In the genomic region with DNA sequence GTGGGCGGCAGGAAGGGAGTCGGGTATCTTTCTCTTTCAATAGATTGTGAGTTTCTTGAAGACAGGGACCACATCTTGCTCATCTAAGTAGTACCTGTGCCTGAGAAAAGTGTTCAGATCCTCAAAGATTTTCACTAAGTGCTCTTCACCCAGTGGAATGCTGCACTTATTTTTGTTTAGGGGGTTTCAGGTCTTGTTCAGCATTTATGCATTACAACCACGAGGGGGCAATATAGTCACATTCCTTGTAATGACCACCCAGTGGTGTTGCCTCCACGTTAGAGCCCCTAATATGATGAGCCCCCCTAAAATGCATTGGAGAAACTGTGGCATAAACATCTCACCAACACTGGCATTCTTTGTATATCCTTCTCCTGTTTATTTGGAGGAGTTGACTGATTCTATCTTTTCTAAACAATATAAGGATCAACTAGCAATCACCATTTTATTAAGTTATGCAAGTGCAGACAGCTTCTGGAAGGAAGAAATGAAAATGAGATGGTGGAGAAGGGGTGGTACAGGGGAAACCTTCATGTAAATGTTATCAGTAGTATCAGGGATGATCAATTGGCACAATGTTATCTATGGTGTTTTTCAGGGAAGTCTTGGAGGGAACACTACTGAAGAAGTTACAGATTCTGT, we compare ENCODE assay signal across 8 cellular contexts. TPM values are rescaled to one million over a fixed set of nuclear protein-coding genes. Genes with fewer than 3 reads are reported as not detected.
A peak's percentile ranks its signal among the peaks of the same experiment; 100 is the strongest.
DNase-seq lines count a peak whose midpoint lies in the region; ATAC-seq, FAIRE-seq and TF ChIP-seq lines count a peak whose summit lies in the region.

No MANE protein-coding gene starts in this region.

- no peaks in the 10 kb centered on the region for H4K20me1 ChIP-seq in K562 (replicated peaks; ENCODE audit: control insufficient read depth, insufficient read depth, low read length)

- no peak overlapping the region for H3K9ac ChIP-seq in K562 (ENCODE audit: insufficient read depth in 1 of 2, low read depth in 2 of 2, low read length in 2 of 2)

- TF ChIP-seq RAD21 in K562 (CRISPR knock-in tag; conservative IDR thresholded peaks at IDR 0.05 in 1 of 2, IDR thresholded peaks at IDR 0.05 in 1 of 2): peak; percentile 72 to 85

- TF ChIP-seq POLR2A in K562 (conservative IDR thresholded peaks at IDR 0.05) (no peak), uterus (IDR thresholded peaks at IDR 0.05) (no peak)

- BruUV-seq in K562 (replicated peaks; lab: Mats Ljungman, UMichigan): no TSS peak

- in situ Hi-C loops in K562 (cut with MboI): no loop called here

- DNase-seq in heart right ventricle: peak in 1 of 2 donors; percentile 30
- DNase-seq in Right ventricle myocardium inferior (ENCODE audit: missing footprints): no peak
- peak; percentile 9 for DNase-seq in NCI-H146 treated with DMSO at 0.1 percent for 48 hours (lab: John Stamatoyannopoulos, UW; ENCODE audit: unreplicated experiment)
- DNase-seq in K562 (ENCODE audit: extremely low read depth in 1 of 4, low spot score in 3 of 4): peak; percentile 34 to 56 (median 42)
- no peak for DNase-seq in left lung
- DNase-seq in uterus: no peak
- no peak for DNase-seq in ecto neural progenitor cell (ENCODE audit: low spot score)
- no peak for DNase-seq in activated gamma-delta T cell treated with Interleukin-2 at 50 U/mL for 16 hours

- intact Hi-C loops in heart right ventricle (cut with DNase I): loop anchor here in 8 of 10 donors (1.0 to 10.0 kb wide), 9 partner anchors 61 to 124 kb away; no protein-coding TSS in a partner anchor
- intact Hi-C loops in Right ventricle myocardium inferior (cut with DNase I): loop anchor here (1.0 to 10.0 kb wide), 2 partner anchors 79 to 122 kb away; no protein-coding TSS in a partner anchor
- intact Hi-C loops in K562 (cut with micrococcal nuclease): loop anchor here (1.0 kb wide), 1 partner anchor 79 kb away; no protein-coding TSS in a partner anchor
- intact Hi-C loops in left lung (cut with DNase I): loop anchor here in 1 of 2 donors (5.0 kb wide), 1 partner anchor 81 kb away; no protein-coding TSS in a partner anchor
- intact Hi-C loops in uterus (cut with DNase I; ENCODE audit: low total_unique reads): no loop called here

- no peak for TF ChIP-seq EP300 in K562 (IDR thresholded peaks at IDR 0.05; ENCODE audit: low read length)

- CTCF ChIA-PET in K562 (lab: Yijun Ruan, JAX; ENCODE audit: low intra/inter-chr PET ratio): interaction anchor here (1.7 kb wide), 1 partner anchor 115 kb away, joined by 11 read pairs; no protein-coding TSS in a partner anchor

- H3K4me3 ChIP-seq in heart right ventricle: no peak overlapping the region
- H3K4me3 ChIP-seq in K562: no peak overlapping the region
- H3K4me3 ChIP-seq in left lung: no peak overlapping the region
- H3K4me3 ChIP-seq in uterus: no peak overlapping the region

- H3K4me1 ChIP-seq in heart right ventricle (peaks cover 0 to 30% (median 14%) of the 10 kb centered on the region in 9 donors), K562 (replicated peaks in 1 of 2; ENCODE audit: control insufficient read depth in 2 of 2, insufficient read depth in 2 of 2, low read length in 2 of 2) (peaks cover 0 to 4% of the 10 kb centered on the region in 2 experiments; a peak in 4 of 5 replicates), left lung (peaks cover 0 to 31% of the 10 kb centered on the region in 2 donors), uterus (no peaks in the 10 kb centered on the region)

- WGBS in heart right ventricle, 2 donors: 42% methylated on average over 4 of the region's 4 CpGs
- WGBS in K562 (ENCODE audit: insufficient coverage, low coverage, missing lambda C conversion rate): 34% methylated on average over 3 of the region's 4 CpGs

- no peak for ATAC-seq in heart right ventricle
- no peak for ATAC-seq in Right ventricle myocardium inferior
- ATAC-seq in K562: peak; percentile 78
- no peak for ATAC-seq in left lung

- no peak overlapping the region for H3K4me2 ChIP-seq in K562 (ENCODE audit: insufficient read depth, low read length)

- no peaks in the 10 kb centered on the region for H3K9me1 ChIP-seq in K562 (ENCODE audit: control insufficient read depth, insufficient read depth, low read length)

- peak; percentile 69 for FAIRE-seq in K562 (lab: Jason Lieb, UNC)

- no peaks in the 10 kb centered on the region for H3K36me3 ChIP-seq in heart right ventricle
- H3K36me3 ChIP-seq in K562 (ENCODE audit: control insufficient read depth, insufficient read depth, low read length): no peaks in the 10 kb centered on the region
- H3K36me3 ChIP-seq in left lung: no peaks in the 10 kb centered on the region
- no peaks in the 10 kb centered on the region for H3K36me3 ChIP-seq in uterus

- peak; percentile 73 to 87 (median 80) for TF ChIP-seq CTCF in heart right ventricle (IDR thresholded peaks at IDR 0.05)
- TF ChIP-seq CTCF in K562 (IDR thresholded peaks at IDR 0.05 in 2 of 3, conservative IDR thresholded peaks at IDR 0.05 in 1 of 3; ENCODE audit: insufficient read depth in 2 of 3, low read depth in 1 of 3, low read length in 3 of 3): peak; percentile 64 to 70 (median 68)
- peak; percentile 75 for TF ChIP-seq CTCF in left lung (IDR thresholded peaks at IDR 0.05)
- TF ChIP-seq CTCF in uterus (IDR thresholded peaks at IDR 0.05): peak; percentile 58 to 71 (median 64)

- peak overlapping the region in 6 of 10 donors; percentile 25 to 58 (median 46) for H3K27ac ChIP-seq in heart right ventricle
- H3K27ac ChIP-seq in K562 (ENCODE audit: extremely low read depth, low read depth, low read length): no peak overlapping the region
- peak overlapping the region; percentile 22 to 89 for H3K27ac ChIP-seq in left lung
- peak overlapping the region; percentile 34 to 60 for H3K27ac ChIP-seq in uterus

- H3K27me3 ChIP-seq in heart right ventricle: peaks cover 0 to 9% (median 0%) of the 10 kb centered on the region in 7 donors
- no peaks in the 10 kb centered on the region for H3K27me3 ChIP-seq in K562 (ENCODE audit: control insufficient read depth in 2 of 2, insufficient read depth in 2 of 2, low read length in 2 of 2)
- H3K27me3 ChIP-seq in left lung: peaks cover 0 to 6% of the 10 kb centered on the region in 2 donors
- no peaks in the 10 kb centered on the region for H3K27me3 ChIP-seq in uterus

- peak overlapping the region; percentile 26; the same call in 1 of the 2 replicates for H2AFZ ChIP-seq in K562 (ENCODE audit: low read depth, low read length)

- POLR2A ChIA-PET in K562 (lab: Yijun Ruan, JAX): no interaction called here

- H3K9me3 ChIP-seq in heart right ventricle (no peaks in the 10 kb centered on the region), K562 (replicated peaks; ENCODE audit: control insufficient read depth, insufficient read depth, low read depth, low read length) (no peaks in the 10 kb centered on the region), left lung (no peaks in the 10 kb centered on the region), uterus (no peaks in the 10 kb centered on the region)

- H3K79me2 ChIP-seq in K562 (ENCODE audit: control insufficient read depth, insufficient read depth, low read length): no peaks in the 10 kb centered on the region

TF ChIP-seq in K562, 482 proteins besides CTCF, POLR2A, EP300 and RAD21 (continues in another document):
- peak in 1 of 2 experiments; percentile 70; a peak in 1 of 4 replicates for TF ChIP-seq TEAD1 (CRISPR knock-in tag; IDR thresholded peaks at IDR 0.05)
- no peak for TF ChIP-seq DIDO1 (tag; IDR thresholded peaks at IDR 0.05; ENCODE audit: low read depth)
- no peak for TF ChIP-seq JUN (IDR thresholded peaks at IDR 0.05; ENCODE audit: borderline replicate concordance, low read depth, low read length)
- TF ChIP-seq JUN (CRISPR knock-in tag; IDR thresholded peaks at IDR 0.05; ENCODE audit: borderline replicate concordance): no peak
- TF ChIP-seq SMC3 (conservative IDR thresholded peaks at IDR 0.05; ENCODE audit: insufficient read depth, low read depth, low read length): peak; percentile 43; the same call in 1 of the 2 replicates
- TF ChIP-seq DMBX1 (CRISPR knock-in tag; IDR thresholded peaks at IDR 0.05; ENCODE audit: borderline replicate concordance): no peak
- no peak for TF ChIP-seq GABPB2 (CRISPR knock-in tag; conservative IDR thresholded peaks at IDR 0.05)

RNA-seq across cellular contexts. Expression of gene PAPSS2, which starts 3.1 kb away (rescaled TPM):
- total RNA-seq in heart right ventricle (10 to 100 TPM in 2 of 10 donors, 1 to 10 TPM in 8; 3.3 to 10.9 (median 7.5) TPM), Right ventricle myocardium inferior (11.1 TPM), K562 (2014; rRNA removed) (not detected in 2 replicates), K562 (2014; rRNA removed; fragmentation: Illumina TruSeq; extraction: Trizol) (not detected in 2 replicates), K562 (2015; rRNA removed; fragmentation: Illumina TruSeq; extraction: Trizol) (not detected in 2 replicates), K562 (2021) (0.22 and 0.29 TPM in 2 replicates), left lung (100 to 1,000 TPM; 114 to 183 TPM), uterus (10 to 100 TPM; 16.2 to 30.2 (median 22.9) TPM)
- polyA plus RNA-seq in heart right ventricle (1 to 10 TPM; 3.7 to 5.5 TPM), K562 (2011; rRNA removed) (not detected in 2 replicates), K562 (2014; fragmentation: Illumina TruSeq; extraction: Trizol) (not detected in 2 replicates), K562 (2014; fragmentation: Nextera tagmentation; extraction: Ambion mirVana) (under 1 TPM in 1 of 2 experiments, not detected in 1; 0.01 TPM), K562 (2014; rRNA removed) (not detected in 2 replicates)
- total RNA-seq in K562 (2011; cell fraction: chromatin; rRNA removed; ENCODE audit: low replicate concordance): not detected in 2 replicates
- total RNA-seq in K562 (2011; cell fraction: nucleolus; rRNA removed): not detected in 2 replicates
- not detected in 2 replicates for total RNA-seq in K562 (2011; cell fraction: nucleoplasm; rRNA removed)
- not detected in 2 replicates for polyA plus RNA-seq in K562 (2011; cell fraction: cytosol; rRNA removed)
- polyA plus RNA-seq in K562 (2011; cell fraction: nucleus; rRNA removed): 0.03 TPM in 1 of 2 replicates, not detected in the other
- polyA plus RNA-seq in K562 (2012): 0.04 TPM in 1 of 2 replicates, not detected in the other
- not detected in 2 replicates for polyA minus RNA-seq in K562 (2011; rRNA and poly(A)+ RNA removed)
- polyA minus RNA-seq in K562 (2011; cell fraction: cytosol; rRNA and poly(A)+ RNA removed): not detected in 2 replicates
- polyA minus RNA-seq in K562 (2011; cell fraction: nucleus; rRNA and poly(A)+ RNA removed): not detected in 2 replicates

Comparison
In these comparisons a context has a peak if more than half of its experiments do, and no peak if none do; other contexts are left out.
1. DNase-seq: peak in NCI-H146 treated with DMSO at 0.1 percent for 48 hours (single experiment) and K562 (4 of 4); none in Right ventricle myocardium inferior (single experiment), left lung (0 of 2), uterus (0 of 2), ecto neural progenitor cell (single experiment) and activated gamma-delta T cell treated with Interleukin-2 at 50 U/mL for 16 hours (single experiment).
2. Peak in every context shown above with its lines, with median percentiles within 50 percentile points of each other: CTCF ChIP-seq.